In genomic region chr12:8807084-8807483, GRCh38 we compare ENCODE assay signal across 9 cellular contexts. TPM values are rescaled to one million over a fixed set of nuclear protein-coding genes. Genes with fewer than 3 reads are reported as not detected.
"Had no signal": no experiment of that assay in that cellular context is flagged by ENCODE, and none has a peak within 500 bp of the region (broad histone marks: within the 10 kb centered on the region; RNA-seq: fewer than 3 reads in every experiment).

No MANE protein-coding gene starts in this region.

RNA-seq across cellular contexts. Expression of gene A2ML1, which starts 15.3 kb away (rescaled TPM):
- total RNA-seq: dermis microvascular lymphatic vessel endothelial cell; left colon; left ventricle myocardium superior; mesenteric fat pad; mononuclear cell; naive thymus-derived CD8-positive, alpha-beta T cell; sigmoid colon; transverse colon had no signal
- polyA plus RNA-seq: naive thymus-derived CD8-positive, alpha-beta T cell; neural cell had no signal
